In genomic region chr6:144158133-144158532, GRCh38 we compare ENCODE assay signal across 1 cellular context.
TF ChIP-seq lines count a peak whose summit lies in the region.

No MANE protein-coding gene starts in this region.

TF ChIP-seq in HepG2, 621 proteins besides CTCF, POLR2A, EP300 and RAD21 (continued from another document):
- no peak for TF ChIP-seq ZBTB26 (CRISPR knock-in tag; IDR thresholded peaks at IDR 0.05; ENCODE audit: borderline replicate concordance)
- no peak for TF ChIP-seq ZBTB8A (CRISPR knock-in tag; IDR thresholded peaks at IDR 0.05; ENCODE audit: borderline replicate concordance, low read depth)
- no peak for TF ChIP-seq HIVEP1 (CRISPR knock-in tag; IDR thresholded peaks at IDR 0.05)
- no peak for TF ChIP-seq MAF1 (CRISPR knock-in tag; IDR thresholded peaks at IDR 0.05; ENCODE audit: borderline replicate concordance)
